In the genomic region with DNA sequence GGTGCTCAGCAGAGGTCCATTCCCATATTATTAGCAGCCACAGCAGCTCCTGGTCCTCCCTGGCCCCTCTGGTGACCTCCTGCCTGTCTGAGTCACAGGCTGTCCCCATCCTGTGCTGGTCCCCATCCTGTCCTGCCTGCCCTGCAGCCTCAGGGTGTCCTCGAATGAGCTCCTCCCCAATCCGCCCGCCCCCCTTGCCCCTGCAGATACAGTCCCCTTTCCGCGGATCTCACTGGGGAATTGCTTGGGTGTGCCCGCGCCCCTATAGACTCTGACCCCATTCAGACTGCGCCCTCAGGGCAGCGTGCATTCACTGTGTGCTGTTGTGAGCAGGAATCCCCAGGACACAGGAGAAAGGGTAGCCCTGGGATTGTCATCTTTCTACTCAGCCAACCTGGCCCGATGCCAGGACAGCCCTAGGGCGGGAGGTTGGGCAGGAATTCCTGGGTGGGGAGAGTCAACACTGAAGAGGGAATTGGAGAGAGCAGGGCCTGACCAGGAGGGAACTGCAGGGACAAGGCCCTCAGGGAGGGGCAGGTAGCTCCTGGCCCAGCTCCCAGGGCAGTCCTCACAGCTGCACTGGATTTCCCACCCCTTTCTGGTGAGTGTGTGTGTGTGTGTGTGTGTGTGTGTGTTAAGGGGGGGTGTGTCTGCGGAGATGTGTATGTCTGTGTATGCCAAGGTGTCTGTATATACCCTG, we compare ENCODE assay signal across 9 cellular contexts. TPM values are rescaled to one million over a fixed set of nuclear protein-coding genes. Genes with fewer than 3 reads are reported as not detected.
A peak's percentile ranks its signal among the peaks of the same experiment; 100 is the strongest.
DNase-seq lines count a peak whose midpoint lies in the region; ATAC-seq and TF ChIP-seq lines count a peak whose summit lies in the region.
"Had no signal": no experiment of that assay in that cellular context is flagged by ENCODE, and none has a peak within 500 bp of the region (broad histone marks: within the 10 kb centered on the region; RNA-seq: fewer than 3 reads in every experiment).

No MANE protein-coding gene starts in this region.

- H2BK15ac ChIP-seq in mesendoderm (replicated peaks; ENCODE audit: low read depth), result no peak overlapping the region

- DNase-seq in DMS153 treated with DMSO at 0.1 percent for 48 hours (lab: John Stamatoyannopoulos, UW; ENCODE audit: unreplicated experiment) (peak; percentile 99), NCI-H2107 (lab: John Stamatoyannopoulos, UW) (peak; percentile 49), T47D (ENCODE audit: low read depth in 1 of 2, low spot score in 1 of 2) (peak; percentile 44 to 91), mesendoderm (peak; percentile 81), activated gamma-delta T cell (lab: John Stamatoyannopoulos, UW) (no peak), testis (no peak)

- H3K4me1 ChIP-seq in mesendoderm (ENCODE audit: control insufficient read depth, low read depth, low read length) (peaks cover 5% of the 10 kb centered on the region), testis (peaks cover 5% of the 10 kb centered on the region)

- no peak overlapping the region for H3K4me2 ChIP-seq in mesendoderm (ENCODE audit: low read length)

- H3K4ac ChIP-seq in mesendoderm (ENCODE audit: low read depth, low read length), result no peak overlapping the region

- TF ChIP-seq POLR2A in testis (IDR thresholded peaks at IDR 0.05), result no peak

- no peak for ATAC-seq in HG03469 (IDR thresholded peaks at IDR 0.05; ENCODE audit: unreplicated experiment)
- no peak for ATAC-seq in HG02763 (IDR thresholded peaks at IDR 0.05; ENCODE audit: unreplicated experiment)

- in situ Hi-C loops in T47D (cut with HindIII; ENCODE audit: low pct_unique_long_range_greater_than_20kb, low sequenced_read_pairs), result no loop called here

- H3K27ac ChIP-seq in mesendoderm (ENCODE audit: low read depth, low read length), result no peak overlapping the region
- H3K27ac ChIP-seq in testis, result no peak overlapping the region

- no peaks in the 10 kb centered on the region for H3K79me2 ChIP-seq in mesendoderm (ENCODE audit: control insufficient read depth, insufficient read depth, low read length)

- H3K18ac ChIP-seq in mesendoderm (ENCODE audit: low read length), result no peak overlapping the region

- H3K36me3 ChIP-seq in mesendoderm (ENCODE audit: control insufficient read depth, insufficient read depth, low read length), result no peaks in the 10 kb centered on the region
- no peaks in the 10 kb centered on the region for H3K36me3 ChIP-seq in testis (ENCODE audit: low read depth, missing control alignments)

- TF ChIP-seq CTCF in testis (IDR thresholded peaks at IDR 0.05), result no peak

- H3K4me3 ChIP-seq in mesendoderm (ENCODE audit: low read length) (no peak overlapping the region), testis (no peak overlapping the region)

- H2BK5ac ChIP-seq in mesendoderm (ENCODE audit: low read length), result no peak overlapping the region

- H2BK120ac ChIP-seq in mesendoderm (ENCODE audit: low read depth, low read length), result no peak overlapping the region

- H3K56ac ChIP-seq in mesendoderm (ENCODE audit: low read length), result peak overlapping the region; percentile 31

- H3K27me3 ChIP-seq in mesendoderm (ENCODE audit: insufficient read depth, low read length, poor library complexity) (no peaks in the 10 kb centered on the region), testis (no peaks in the 10 kb centered on the region)

- no peak overlapping the region for H3K23ac ChIP-seq in mesendoderm (ENCODE audit: low read length)

- no peak overlapping the region for H4K8ac ChIP-seq in mesendoderm (ENCODE audit: low read depth, low read length)

- intact Hi-C loops in testis (cut with DNase I; ENCODE audit: low total_unique reads), result no loop called here

- H3K9me3 ChIP-seq in testis, result no peaks in the 10 kb centered on the region

- H3K9ac ChIP-seq in mesendoderm (ENCODE audit: low read length), result no peak overlapping the region

- H4K5ac ChIP-seq in mesendoderm (ENCODE audit: low read length), result no peak overlapping the region

- no peaks in the 10 kb centered on the region for H3K79me1 ChIP-seq in mesendoderm (ENCODE audit: low read length)

- no peak overlapping the region for H2AK5ac ChIP-seq in mesendoderm (ENCODE audit: low read length)

- no CpG with 5 or more reads among the region's 12 CpGs for WGBS in mesendoderm (ENCODE audit: extremely low coverage, insufficient coverage, low lambda C conversion rate)
- WGBS in testis, 2 donors, result 32 to 42% methylated on average over 5 to 12 of the region's 12 CpGs

RNA-seq across cellular contexts. Expression of a gene that starts 1.1 kb away (rescaled TPM):
- 0.11 TPM for polyA plus RNA-seq in mesendoderm (2013, experiment 1 of 2)
- 0.08 TPM for polyA plus RNA-seq in mesendoderm (2013, experiment 2 of 2)
- not detected for total RNA-seq in testis
- polyA plus RNA-seq in testis (ENCODE audit: insufficient read depth, low read depth, low replicate concordance), result not detected
- total RNA-seq: activated CD8-positive, alpha-beta memory T cell treated with anti-CD3 and anti-CD28 coated beads for 36 hours had no signal

RNA-seq across cellular contexts. Expression of a gene that starts 12.5 kb away (rescaled TPM):
- not detected for polyA plus RNA-seq in mesendoderm (2013, experiment 1 of 2)
- not detected for polyA plus RNA-seq in mesendoderm (2013, experiment 2 of 2)
- not detected for total RNA-seq in testis
- polyA plus RNA-seq in testis (ENCODE audit: insufficient read depth, low read depth, low replicate concordance), result not detected
- total RNA-seq: activated CD8-positive, alpha-beta memory T cell treated with anti-CD3 and anti-CD28 coated beads for 36 hours had no signal

Comparison
In these comparisons a context has a peak if more than half of its experiments do, and no peak if none do; other contexts are left out.
1. DNase-seq: peak in DMS153 treated with DMSO at 0.1 percent for 48 hours (single experiment), NCI-H2107 (single experiment), T47D (2 of 2) and mesendoderm (single experiment); none in activated gamma-delta T cell (single experiment) and testis (single experiment).